Comparison of ENCODE assay signal across 27 cellular contexts in the genomic region with DNA sequence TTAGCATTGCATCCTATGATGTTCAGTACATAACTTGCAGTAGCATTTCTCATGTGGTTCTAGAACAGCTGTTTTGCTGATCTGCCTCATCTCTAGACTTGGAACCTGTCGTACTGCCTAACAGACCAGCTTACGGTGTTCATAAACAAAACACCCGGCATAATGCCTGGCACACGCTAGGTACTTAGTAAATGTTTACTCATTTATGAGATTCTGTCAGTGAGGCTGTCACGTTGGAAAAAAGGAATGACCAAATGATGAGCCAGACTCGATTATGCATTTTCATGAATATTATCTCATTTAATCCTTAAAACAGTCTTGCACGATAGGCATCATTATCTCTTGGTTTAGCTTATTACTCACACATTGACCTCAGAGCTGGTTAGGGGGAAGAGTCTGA. TPM values are rescaled to one million over a fixed set of nuclear protein-coding genes. Genes with fewer than 3 reads are reported as not detected.
DNase-seq lines count a peak whose midpoint lies in the region; ATAC-seq and TF ChIP-seq lines count a peak whose summit lies in the region.
"Had no signal": no experiment of that assay in that cellular context is flagged by ENCODE, and none has a peak within 500 bp of the region (broad histone marks: within the 10 kb centered on the region; RNA-seq: fewer than 3 reads in every experiment).

No MANE protein-coding gene starts in this region.

- H3K27ac ChIP-seq in left ventricle myocardium inferior (replicated peaks) (peak overlapping the region; percentile 79), SK-N-MC (peak overlapping the region; percentile 88; the same call in 1 of the 2 replicates)
- H3K27ac ChIP-seq: A549; BLaER1 treated with 17β-estradiol and CSF1 and Interleukin-3, amounts not matched to agents 10 nM and 100 nM; coronary artery; lower lobe of right lung; neural progenitor cell; psoas muscle; upper lobe of left lung had no signal

- no peak overlapping the region for H3K9ac ChIP-seq in SK-N-MC (ENCODE audit: insufficient read length)
- H3K9ac ChIP-seq: BLaER1 treated with 17β-estradiol and CSF1 and Interleukin-3, amounts not matched to agents 10 nM and 100 nM; neural progenitor cell had no signal

- H3K27me3 Mint-ChIP-seq in activated CD4-positive, alpha-beta memory T cell treated with anti-CD3 and anti-CD28 coated beads, Interleukin-2, amount 10 ng/mL, durations not matched to agents 7 days and 5 days, result peaks cover 6% of the 10 kb centered on the region
- H3K27me3 Mint-ChIP-seq: activated naive CD8-positive, alpha-beta T cell treated with anti-CD3 and anti-CD28 coated beads, Interleukin-2, amount 50 U/mL, for 24 hours had no signal

- H3K4me1 ChIP-seq in left ventricle myocardium inferior, result peaks cover 78% of the 10 kb centered on the region

- no peaks in the 10 kb centered on the region for H3K9me3 Mint-ChIP-seq in activated CD4-positive, alpha-beta memory T cell treated with anti-CD3 and anti-CD28 coated beads, Interleukin-2, amount 10 ng/mL, durations not matched to agents 7 days and 5 days
- H3K9me3 Mint-ChIP-seq: activated CD4-positive, alpha-beta T cell treated with anti-CD3 and anti-CD28 coated beads, Interleukin-2, amount 10 ng/mL, durations not matched to agents 24 days and 14 days; activated naive CD8-positive, alpha-beta T cell treated with anti-CD3 and anti-CD28 coated beads, Interleukin-2, amount 50 U/mL, for 24 hours; neural progenitor cell had no signal

- H3K27me3 ChIP-seq in left ventricle myocardium inferior (ENCODE audit: low read depth), result no peaks in the 10 kb centered on the region
- H3K27me3 ChIP-seq: BLaER1 treated with 17β-estradiol and CSF1 and Interleukin-3, amounts not matched to agents 10 nM and 100 nM; breast epithelium; neural progenitor cell; upper lobe of left lung had no signal

- no peaks in the 10 kb centered on the region for H3K36me3 Mint-ChIP-seq in activated CD4-positive, alpha-beta memory T cell treated with anti-CD3 and anti-CD28 coated beads, Interleukin-2, amount 10 ng/mL, durations not matched to agents 7 days and 5 days (ENCODE audit: low read depth)

- H3K27ac Mint-ChIP-seq in activated CD4-positive, alpha-beta memory T cell treated with anti-CD3 and anti-CD28 coated beads, Interleukin-2, amount 10 ng/mL, durations not matched to agents 7 days and 5 days, result no peak overlapping the region
- H3K27ac Mint-ChIP-seq: activated CD4-positive, alpha-beta T cell treated with anti-CD3 and anti-CD28 coated beads, Interleukin-2, amount 10 ng/mL, durations not matched to agents 24 days and 14 days; activated naive CD8-positive, alpha-beta T cell treated with anti-CD3 and anti-CD28 coated beads, Interleukin-2, amount 50 U/mL, for 24 hours; neural progenitor cell had no signal

- H3K9me3 ChIP-seq in left ventricle myocardium inferior (replicated peaks), result no peaks in the 10 kb centered on the region
- H3K9me3 ChIP-seq in SK-N-MC (ENCODE audit: low read depth, low read length), result no peaks in the 10 kb centered on the region
- H3K9me3 ChIP-seq: A549, breast epithelium, lower lobe of right lung, psoas muscle, upper lobe of left lung had no signal

- TF ChIP-seq CTCF in left ventricle myocardium inferior (IDR thresholded peaks at IDR 0.05; ENCODE audit: borderline replicate concordance), result no peak

- H3K4me3 ChIP-seq in left ventricle myocardium inferior (no peak overlapping the region), SK-N-MC (no peak overlapping the region)
- H3K4me3 ChIP-seq: A549; BLaER1 treated with 17β-estradiol and CSF1 and Interleukin-3, amounts not matched to agents 10 nM and 100 nM; breast epithelium; coronary artery; lower lobe of right lung; neural progenitor cell; psoas muscle; skin epidermis; upper lobe of left lung had no signal

- ATAC-seq in Right ventricle myocardium superior (ENCODE audit: poor library complexity), result no peak
- no peak for ATAC-seq in HG03521 (IDR thresholded peaks at IDR 0.05; ENCODE audit: unreplicated experiment)
- ATAC-seq: A549; activated naive CD8-positive, alpha-beta T cell treated with anti-CD3 and anti-CD28 coated beads, Interleukin-2, amount 50 U/mL, for 24 hours; lower lobe of right lung; psoas muscle had no signal

- POLR2A ChIA-PET in activated CD4-positive, alpha-beta memory T cell treated with anti-CD3 and anti-CD28 coated beads, Interleukin-2, amount 10 ng/mL, durations not matched to agents 7 days and 5 days (lab: Charles Lee), result no interaction called here

- CTCF ChIA-PET in activated CD4-positive, alpha-beta memory T cell treated with anti-CD3 and anti-CD28 coated beads, Interleukin-2, amount 10 ng/mL, durations not matched to agents 7 days and 5 days (lab: Charles Lee), result no interaction called here

- no peak overlapping the region for H3K4me3 Mint-ChIP-seq in activated CD4-positive, alpha-beta memory T cell treated with anti-CD3 and anti-CD28 coated beads, Interleukin-2, amount 10 ng/mL, durations not matched to agents 7 days and 5 days
- H3K4me3 Mint-ChIP-seq: activated CD4-positive, alpha-beta T cell treated with anti-CD3 and anti-CD28 coated beads, Interleukin-2, amount 10 ng/mL, durations not matched to agents 24 days and 14 days; activated naive CD8-positive, alpha-beta T cell treated with anti-CD3 and anti-CD28 coated beads, Interleukin-2, amount 50 U/mL, for 24 hours; neural progenitor cell had no signal

- no peaks in the 10 kb centered on the region for H3K36me3 ChIP-seq in left ventricle myocardium inferior
- no peaks in the 10 kb centered on the region for H3K36me3 ChIP-seq in SK-N-MC (ENCODE audit: insufficient read depth, low read length)
- H3K36me3 ChIP-seq: breast epithelium, lower lobe of right lung, neural progenitor cell, upper lobe of left lung had no signal

- intact Hi-C loops in left ventricle myocardium inferior (cut with micrococcal nuclease) (no loop called here), Right ventricle myocardium superior (cut with DNase I) (no loop called here)

- DNase-seq in left ventricle myocardium inferior (no peak), Right ventricle myocardium superior (no peak), SK-N-MC (ENCODE audit: low read depth, low spot score) (no peak), glomerular visceral epithelial cell (ENCODE audit: extremely low spot score) (peak; percentile 26), C1 segment of cervical spinal cord (lab: John Stamatoyannopoulos, UW) (no peak)
- DNase-seq in stimulated activated CD4-positive, alpha-beta T cell treated with anti-CD3 and anti-CD28 coated beads, Interleukin-4, amount 100 ng/mL, for 24 hours, result no peak
- no peak for DNase-seq in activated CD4-positive, alpha-beta memory T cell treated with anti-CD3 and anti-CD28 coated beads, Interleukin-2, amount 10 ng/mL, durations not matched to agents 7 days and 5 days
- DNase-seq: activated CD4-positive, alpha-beta T cell treated with anti-CD3 and anti-CD28 coated beads, Interleukin-2, amount 10 ng/mL, durations not matched to agents 24 days and 14 days; activated naive CD8-positive, alpha-beta T cell treated with anti-CD3 and anti-CD28 coated beads, Interleukin-2, amount 50 U/mL, for 24 hours; hippocampal formation; KG1; lower lobe of right lung; MV-4-11; NCI-H1930; NCI-H510A; psoas muscle; SHP77; stimulated activated CD4-positive, alpha-beta T cell treated with anti-CD3 and anti-CD28 coated beads, Interleukin-4, amount 100 ng/mL, for 1 hour; upper lobe of left lung had no signal

- H3K4me1 Mint-ChIP-seq in activated CD4-positive, alpha-beta memory T cell treated with anti-CD3 and anti-CD28 coated beads, Interleukin-2, amount 10 ng/mL, durations not matched to agents 7 days and 5 days, result no peaks in the 10 kb centered on the region
- H3K4me1 Mint-ChIP-seq: activated CD4-positive, alpha-beta T cell treated with anti-CD3 and anti-CD28 coated beads, Interleukin-2, amount 10 ng/mL, durations not matched to agents 24 days and 14 days had no signal

RNA-seq across cellular contexts. Expression of a gene that starts 46.4 kb away (rescaled TPM):
- total RNA-seq in left ventricle myocardium inferior, result 2.7 TPM
- 4.2 TPM for total RNA-seq in Right ventricle myocardium superior
- under 1 TPM in 1 of 2 experiments, not detected in 1; 0.05 TPM for total RNA-seq in activated CD4-positive, alpha-beta memory T cell treated with anti-CD3 and anti-CD28 coated beads, Interleukin-2, amount 10 ng/mL, durations not matched to agents 7 days and 5 days
- total RNA-seq: HT-29 had no signal
